In genomic region chr16:12308060-12308459, GRCh38 we compare ENCODE assay signal across 15 cellular contexts.
DNase-seq lines count a peak whose midpoint lies in the region; ATAC-seq and TF ChIP-seq lines count a peak whose summit lies in the region.
"Had no signal": no experiment of that assay in that cellular context is flagged by ENCODE, and none has a peak within 500 bp of the region (broad histone marks: within the 10 kb centered on the region; RNA-seq: fewer than 3 reads in every experiment).

No MANE protein-coding gene starts in this region.

- H3K4me1 Mint-ChIP-seq in activated T-helper 1 cell treated with anti-CD3 and anti-CD28 coated beads, Interleukin-12 subunit alpha, Interleukin-12 subunit beta, Interleukin-2, Interleukin-4 antibody, amounts not matched to agents 30 ng/mL and 10 ng/mL and 1 ng/mL, durations not matched to agents 14 hours and 24 hours and 36 hours (ENCODE audit: low read depth): no peaks in the 10 kb centered on the region

- CTCF ChIA-PET in OCI-LY7 (lab: Charles Lee; ENCODE audit: unreplicated experiment): no interaction called here

- no peaks in the 10 kb centered on the region for H3K36me3 Mint-ChIP-seq in activated T-helper 1 cell treated with anti-CD3 and anti-CD28 coated beads, Interleukin-12 subunit alpha, Interleukin-12 subunit beta, Interleukin-2, Interleukin-4 antibody, amounts not matched to agents 30 ng/mL and 10 ng/mL and 1 ng/mL, durations not matched to agents 14 hours and 24 hours and 36 hours (ENCODE audit: low read depth)

- no peak for ATAC-seq in GM19395 (IDR thresholded peaks at IDR 0.05; ENCODE audit: unreplicated experiment)
- ATAC-seq: CD8-positive, alpha-beta T cell; GM12878; GM23338; HCT116 had no signal

- no peak overlapping the region for H2AFZ ChIP-seq in OCI-LY7 (ENCODE audit: low read length)
- H2AFZ ChIP-seq: GM23338 had no signal

- no peaks in the 10 kb centered on the region for H4K20me1 ChIP-seq in OCI-LY7 (ENCODE audit: insufficient read depth, low read length)

- H3K27ac Mint-ChIP-seq in activated T-helper 1 cell treated with anti-CD3 and anti-CD28 coated beads, Interleukin-12 subunit alpha, Interleukin-12 subunit beta, Interleukin-2, Interleukin-4 antibody, amounts not matched to agents 30 ng/mL and 10 ng/mL and 1 ng/mL, durations not matched to agents 14 hours and 24 hours and 36 hours: no peak overlapping the region
- H3K27ac Mint-ChIP-seq: CD8-positive, alpha-beta T cell; H9 had no signal

- no peak overlapping the region for H3K27ac ChIP-seq in OCI-LY7 (ENCODE audit: low read depth, low read length, poor library complexity, severe bottlenecking)

- no TSS peak for BruUV-seq in OCI-LY7 (replicated peaks; lab: Mats Ljungman, UMichigan)

- no peaks in the 10 kb centered on the region for H3K9me3 ChIP-seq in OCI-LY7 (ENCODE audit: low read length)

- POLR2A ChIA-PET in OCI-LY7 (lab: Charles Lee): no interaction called here

- intact Hi-C loops in OCI-LY7 (cut with micrococcal nuclease; ENCODE audit: unreplicated experiment): no loop called here
- intact Hi-C loops in posterior vena cava (cut with DNase I): no loop called here
- intact Hi-C loops in activated T-helper 1 cell treated with anti-CD3 and anti-CD28 coated beads, Interleukin-12 subunit alpha, Interleukin-12 subunit beta, Interleukin-2, Interleukin-4 antibody, amounts not matched to agents 30 ng/mL and 10 ng/mL and 1 ng/mL, durations not matched to agents 14 hours and 24 hours and 36 hours (cut with micrococcal nuclease): no loop called here

- TF ChIP-seq CTCF in OCI-LY7 (conservative IDR thresholded peaks at IDR 0.05; ENCODE audit: low read length): peak; percentile 63

- peaks cover 37% of the 10 kb centered on the region for H3K4me1 ChIP-seq in OCI-LY7 (ENCODE audit: insufficient read depth, low read length, poor library complexity, severe bottlenecking)

- no peaks in the 10 kb centered on the region for H3K79me2 ChIP-seq in OCI-LY7 (ENCODE audit: insufficient read depth, low read depth, low read length)

- no peak overlapping the region for H3K4me2 ChIP-seq in OCI-LY7 (ENCODE audit: low read length)
- H3K4me2 ChIP-seq: GM23338 had no signal

- H3K27me3 Mint-ChIP-seq in activated T-helper 1 cell treated with anti-CD3 and anti-CD28 coated beads, Interleukin-12 subunit alpha, Interleukin-12 subunit beta, Interleukin-2, Interleukin-4 antibody, amounts not matched to agents 30 ng/mL and 10 ng/mL and 1 ng/mL, durations not matched to agents 14 hours and 24 hours and 36 hours (ENCODE audit: insufficient read depth): no peaks in the 10 kb centered on the region

- DNase-seq in DMS53 treated with DMSO at 0.1 percent for 48 hours (lab: John Stamatoyannopoulos, UW; ENCODE audit: unreplicated experiment): peak; percentile 72
- DNase-seq in OCI-LY7 (ENCODE audit: low spot score): no peak
- peak; percentile 28 for DNase-seq in posterior vena cava (ENCODE audit: low spot score)
- DNase-seq in NK-92 treated with Interleukin-12 subunit alpha and Interleukin-12 subunit beta, amount 100 ng/mL, for 24 hours (lab: John Stamatoyannopoulos, UW): no peak
- DNase-seq in activated T-helper 1 cell treated with anti-CD3 and anti-CD28 coated beads, Interleukin-12 subunit alpha, Interleukin-12 subunit beta, Interleukin-2, Interleukin-4 antibody, amounts not matched to agents 30 ng/mL and 10 ng/mL and 1 ng/mL, durations not matched to agents 14 hours and 24 hours and 36 hours (ENCODE audit: low spot score): no peak
- DNase-seq: C1 segment of cervical spinal cord; CD8-positive, alpha-beta T cell; DMS79; EL; GDM1; H9 had no signal

- H3K9me3 Mint-ChIP-seq in activated T-helper 1 cell treated with anti-CD3 and anti-CD28 coated beads, Interleukin-12 subunit alpha, Interleukin-12 subunit beta, Interleukin-2, Interleukin-4 antibody, amounts not matched to agents 30 ng/mL and 10 ng/mL and 1 ng/mL, durations not matched to agents 14 hours and 24 hours and 36 hours: no peaks in the 10 kb centered on the region
- H3K9me3 Mint-ChIP-seq: CD8-positive, alpha-beta T cell; GM23338; H9 had no signal

- no peaks in the 10 kb centered on the region for H3K9me2 ChIP-seq in OCI-LY7 (ENCODE audit: insufficient read depth, low read length)

- no peak overlapping the region for H3K4me3 ChIP-seq in OCI-LY7 (ENCODE audit: low read depth, low read length, poor library complexity, severe bottlenecking)
- H3K4me3 ChIP-seq: GM12878, GM23338 had no signal

- H3K4me3 Mint-ChIP-seq in activated T-helper 1 cell treated with anti-CD3 and anti-CD28 coated beads, Interleukin-12 subunit alpha, Interleukin-12 subunit beta, Interleukin-2, Interleukin-4 antibody, amounts not matched to agents 30 ng/mL and 10 ng/mL and 1 ng/mL, durations not matched to agents 14 hours and 24 hours and 36 hours: no peak overlapping the region
- H3K4me3 Mint-ChIP-seq: CD8-positive, alpha-beta T cell; GM23338; H9 had no signal

- no peaks in the 10 kb centered on the region for H3K36me3 ChIP-seq in OCI-LY7 (ENCODE audit: insufficient read depth, low read length)

Comparison
In these comparisons a context has a peak if more than half of its experiments do, and no peak if none do; other contexts are left out.
1. DNase-seq: peak in DMS53 treated with DMSO at 0.1 percent for 48 hours (single experiment) and posterior vena cava (single experiment); none in OCI-LY7 (single experiment), NK-92 treated with Interleukin-12 subunit alpha and Interleukin-12 subunit beta, amount 100 ng/mL, for 24 hours (single experiment) and activated T-helper 1 cell treated with anti-CD3 and anti-CD28 coated beads, Interleukin-12 subunit alpha, Interleukin-12 subunit beta, Interleukin-2, Interleukin-4 antibody, amounts not matched to agents 30 ng/mL and 10 ng/mL and 1 ng/mL, durations not matched to agents 14 hours and 24 hours and 36 hours (single experiment).